Comparison of ENCODE assay signal across 20 cellular contexts in genomic region chr2:36594849-36595248, GRCh38.
"Had no signal": no experiment of that assay in that cellular context is flagged by ENCODE, and none has a peak within 500 bp of the region (broad histone marks: within the 10 kb centered on the region; RNA-seq: fewer than 3 reads in every experiment).

No MANE protein-coding gene starts in this region.

- ATAC-seq: activated T-helper 17 cell treated with anti-CD3 and anti-CD28 coated beads, Interleukin-2, amount 50 U/mL, for 72 hours; natural killer cell; right cardiac atrium; stimulated activated naive CD8-positive, alpha-beta T cell treated with anti-CD3 and anti-CD28 coated beads, Interleukin-15, amount 100 ng/mL, for 72 hours had no signal

- H3K9me3 Mint-ChIP-seq: activated T-helper 17 cell treated with anti-CD3 and anti-CD28 coated beads, Interleukin-2, amount 50 U/mL, for 72 hours; natural killer cell; stimulated activated naive CD8-positive, alpha-beta T cell treated with anti-CD3 and anti-CD28 coated beads, Interleukin-15, amount 100 ng/mL, for 72 hours had no signal

- FAIRE-seq: bronchial epithelial cell, endometrium, kidney had no signal

- H3K9me3 ChIP-seq: left ventricle myocardium inferior, testis had no signal

- H3K27ac Mint-ChIP-seq: activated T-helper 17 cell treated with anti-CD3 and anti-CD28 coated beads, Interleukin-2, amount 50 U/mL, for 72 hours; memory B cell; stimulated activated naive CD8-positive, alpha-beta T cell treated with anti-CD3 and anti-CD28 coated beads, Interleukin-15, amount 100 ng/mL, for 72 hours had no signal

- H3K36me3 Mint-ChIP-seq: natural killer cell had no signal

- H3K27me3 Mint-ChIP-seq: activated T-helper 17 cell treated with anti-CD3 and anti-CD28 coated beads, Interleukin-2, amount 50 U/mL, for 72 hours; memory B cell; stimulated activated naive CD8-positive, alpha-beta T cell treated with anti-CD3 and anti-CD28 coated beads, Interleukin-15, amount 100 ng/mL, for 72 hours had no signal

- H3K4me3 Mint-ChIP-seq: activated T-helper 17 cell treated with anti-CD3 and anti-CD28 coated beads, Interleukin-2, amount 50 U/mL, for 72 hours; memory B cell; stimulated activated naive CD8-positive, alpha-beta T cell treated with anti-CD3 and anti-CD28 coated beads, Interleukin-15, amount 100 ng/mL, for 72 hours had no signal

- H3K27ac ChIP-seq: left ventricle myocardium inferior, testis, VCaP had no signal

- H3K27me3 ChIP-seq: dorsolateral prefrontal cortex, testis had no signal

- H3K4me3 ChIP-seq: left ventricle myocardium inferior, testis had no signal

- DNase-seq: activated CD4-positive, alpha-beta T cell treated with anti-CD3 and anti-CD28 coated beads for 1 hour; activated CD4-positive, alpha-beta T cell treated with anti-CD3 and anti-CD28 coated beads, Interleukin-2, amount 50 U/mL, for 4 hours; activated naive CD4-positive, alpha-beta T cell treated with Interleukin-2 at 50 U/mL for 16 hours; aorta; dorsolateral prefrontal cortex; hypothalamus; kidney; left ventricle myocardium inferior; natural killer cell; nucleus accumbens; right cardiac atrium; stimulated activated CD4-positive, alpha-beta T cell treated with anti-CD3 and anti-CD28 coated beads, Interleukin-1b, Interleukin-23, amount 100 ng/mL, for 48 hours; stimulated activated naive CD8-positive, alpha-beta T cell treated with anti-CD3 and anti-CD28 coated beads, Interleukin-15, amount 100 ng/mL, for 72 hours; T-helper 1 cell; testis had no signal
